In genomic region chr10:103396067-103396788, GRCh38 we compare ENCODE assay signal across 8 cellular contexts. TPM values are rescaled to one million over a fixed set of nuclear protein-coding genes. Genes with fewer than 3 reads are reported as not detected.
DNase-seq lines count a peak whose midpoint lies in the region; ATAC-seq, FAIRE-seq and TF ChIP-seq lines count a peak whose summit lies in the region.

Gene ATP5MK, minus strand, starts transcription at chr10:103396475. Its CDS starts 4,018 bp downstream, at chr10:103392457.
Gene PDCD11, plus strand, starts transcription at chr10:103396626. Its CDS starts 1,801 bp downstream, at chr10:103398427.

- TF ChIP-seq CTCF in VCaP (conservative IDR thresholded peaks at IDR 0.05): peak; percentile 23; the same call in 1 of the 2 replicates
- peak in 1 of 2 donors; percentile 40 for TF ChIP-seq CTCF in mammary epithelial cell (conservative IDR thresholded peaks at IDR 0.05 in 1 of 2, IDR thresholded peaks at IDR 0.05 in 1 of 2; ENCODE audit: extremely low read depth in 1 of 2, insufficient read depth in 1 of 2, low read depth in 1 of 2, low read length in 2 of 2)

- dilution Hi-C loops in mammary epithelial cell (cut with HindIII; ENCODE audit: low sequenced_read_pairs): loop anchor here (5.0 to 10.0 kb wide), 3 partner anchors 36 to 96 kb away; partner anchors contain the start of genes CALHM1, CALHM2 and NEURL1

- in situ Hi-C loops in mammary epithelial cell (cut with MboI; ENCODE audit: low sequenced_read_pairs in 2 of 2): no loop called here

- peaks cover 69% of the 10 kb centered on the region for H3K79me2 ChIP-seq in ACC112 (ENCODE audit: control insufficient read depth, insufficient read depth, low read length, unreplicated experiment)
- H3K79me2 ChIP-seq in mammary epithelial cell (ENCODE audit: insufficient read depth, low read length): peaks cover 90% of the 10 kb centered on the region

- H3K27me3 ChIP-seq in ACC112 (ENCODE audit: insufficient read depth, low read length) (no peaks in the 10 kb centered on the region), mammary epithelial cell (ENCODE audit: insufficient read depth, low read length) (no peaks in the 10 kb centered on the region), iPS-20b (ENCODE audit: insufficient read depth, low read length) (no peaks in the 10 kb centered on the region), small intestine (ENCODE audit: control insufficient read depth in 2 of 2, insufficient read depth in 2 of 2, low read length in 2 of 2) (no peaks in the 10 kb centered on the region)

- H3K36me3 ChIP-seq in ACC112 (ENCODE audit: insufficient read depth, low read length) (peaks cover 22% of the 10 kb centered on the region), mammary epithelial cell (ENCODE audit: insufficient read depth, low read length) (peaks cover 24% of the 10 kb centered on the region), iPS-20b (ENCODE audit: insufficient read depth, low read depth, low read length) (peaks cover 62% of the 10 kb centered on the region), small intestine (ENCODE audit: control insufficient read depth in 2 of 2, insufficient read depth in 2 of 2, low read length in 2 of 2) (peaks cover 8 to 9% of the 10 kb centered on the region in 2 donors)

- intact Hi-C loops in mammary epithelial cell (cut with micrococcal nuclease): loop anchor here (1.0 kb wide), 2 partner anchors 28 to 40 kb away; no protein-coding TSS in a partner anchor

- no peak for FAIRE-seq in small intestine (lab: Jason Lieb, UNC)

- 2% methylated on average over 34 of the region's 56 CpGs for WGBS in mammary epithelial cell (ENCODE audit: low coverage, missing lambda C conversion rate)
- 0 to 1% (median 0%) methylated on average over 56 of the region's 56 CpGs for WGBS in small intestine, 3 donors

- H3K4me3 ChIP-seq in ACC112 (ENCODE audit: low read depth, low read length) (peak within 1 kb of the TSS; percentile 86), mammary epithelial cell (replicated peaks in 1 of 3; ENCODE audit: insufficient read depth in 1 of 3, low read depth in 2 of 3, low read length in 3 of 3) (peak within 1 kb of the TSS; percentile 68 to 91 (median 86)), iPS-20b (ENCODE audit: low read length) (peak within 1 kb of the TSS; percentile 100), small intestine (ENCODE audit: low read depth in 1 of 2, low read length in 2 of 2) (peak within 1 kb of the TSS; percentile 79 to 95)

- TSS peak; percentile 78 for BruUV-seq in mammary epithelial cell (replicated peaks; lab: Mats Ljungman, UMichigan)

- DNase-seq in NCI-H2196 (lab: John Stamatoyannopoulos, UW; ENCODE audit: unreplicated experiment): peak; percentile 90
- peak; percentile 99 for DNase-seq in mammary epithelial cell
- DNase-seq in small intestine: peak; percentile 99

- peak within 1 kb of the TSS; percentile 89 for H3K4me2 ChIP-seq in mammary epithelial cell (ENCODE audit: insufficient read depth, low read depth, low read length)

- peaks cover 30% of the 10 kb centered on the region for H3K4me1 ChIP-seq in ACC112 (ENCODE audit: control insufficient read depth, insufficient read depth, low read length, unreplicated experiment)
- peaks cover 9% of the 10 kb centered on the region for H3K4me1 ChIP-seq in mammary epithelial cell (ENCODE audit: insufficient read depth, low read length)
- H3K4me1 ChIP-seq in iPS-20b (ENCODE audit: insufficient read depth, low read length): no peaks in the 10 kb centered on the region
- peaks cover 0 to 14% of the 10 kb centered on the region in 2 donors for H3K4me1 ChIP-seq in small intestine (ENCODE audit: control insufficient read depth in 2 of 2, insufficient read depth in 1 of 2, low read depth in 1 of 2, low read length in 1 of 2)

- H3K9me3 ChIP-seq in mammary epithelial cell (replicated peaks; ENCODE audit: insufficient read depth, low read length): no peaks in the 10 kb centered on the region
- H3K9me3 ChIP-seq in iPS-20b (ENCODE audit: insufficient read depth, low read depth, low read length): no peaks in the 10 kb centered on the region
- no peaks in the 10 kb centered on the region for H3K9me3 ChIP-seq in small intestine (ENCODE audit: control insufficient read depth, low read depth)

- H2AFZ ChIP-seq in ACC112 (ENCODE audit: low read length, unreplicated experiment) (peak within 1 kb of the TSS; percentile 71), mammary epithelial cell (ENCODE audit: low read depth, low read length) (peak within 1 kb of the TSS; percentile 88)

- H3K27ac ChIP-seq in ACC112 (ENCODE audit: low read depth, low read length) (peak within 1 kb of the TSS; percentile 50; the same call in 1 of the 2 replicates), VCaP (peak within 1 kb of the TSS; percentile 83), mammary epithelial cell (ENCODE audit: insufficient read depth, low read depth, low read length) (peak within 1 kb of the TSS; percentile 69), iPS-20b (ENCODE audit: low read length) (peak within 1 kb of the TSS; percentile 71), small intestine (ENCODE audit: low read depth in 1 of 2, low read length in 1 of 2) (peak within 1 kb of the TSS; percentile 25 to 93)

- CTCF ChIA-PET in mammary epithelial cell (lab: Charles Lee; ENCODE audit: low non-redundant PET): interaction anchor here (0.6 kb wide), 1 partner anchor 155 kb away, joined by 3 read pairs; no protein-coding TSS in a partner anchor

- H3K9ac ChIP-seq in mammary epithelial cell (ENCODE audit: insufficient read depth, low read length): peak within 1 kb of the TSS; percentile 84
- H3K9ac ChIP-seq in iPS-20b (ENCODE audit: low read depth, low read length): peak within 1 kb of the TSS; percentile 94

- ATAC-seq in GM18867 (IDR thresholded peaks at IDR 0.05; ENCODE audit: unreplicated experiment) (peak; percentile 98), HG03108 (IDR thresholded peaks at IDR 0.05; ENCODE audit: unreplicated experiment) (peak; percentile 99)

- H4K20me1 ChIP-seq in mammary epithelial cell (ENCODE audit: insufficient read depth, low read length): no peaks in the 10 kb centered on the region

RNA-seq across cellular contexts. Expression of gene ATP5MK, which starts in this region (rescaled TPM):
- total RNA-seq in mammary epithelial cell: 100 to 1,000 TPM; 152 to 387 TPM
- polyA plus RNA-seq in mammary epithelial cell (252 TPM), small intestine (1,000 to 10,000 TPM in 2 of 3 donors, 100 to 1,000 TPM in 1; 975 to 1,935 (median 1,087) TPM)
- polyA minus RNA-seq in mammary epithelial cell: not detected

RNA-seq across cellular contexts. Expression of gene PDCD11, which starts in this region (rescaled TPM):
- 10 to 100 TPM; 53.2 to 77.1 TPM for total RNA-seq in mammary epithelial cell
- polyA plus RNA-seq in mammary epithelial cell (22.9 TPM), small intestine (10 to 100 TPM in 1 of 3 donors, 1 to 10 TPM in 2; 5.9 to 17.4 (median 9.2) TPM)
- polyA minus RNA-seq in mammary epithelial cell: 83.3 TPM

Comparison
In these comparisons a context has a peak if more than half of its experiments do, and no peak if none do; other contexts are left out.
1. Peak in every context shown above with its lines: DNase-seq, ATAC-seq, H3K4me3 ChIP-seq and H3K27ac ChIP-seq.